Comparison of ENCODE assay signal across 2 cellular contexts in the genomic region with DNA sequence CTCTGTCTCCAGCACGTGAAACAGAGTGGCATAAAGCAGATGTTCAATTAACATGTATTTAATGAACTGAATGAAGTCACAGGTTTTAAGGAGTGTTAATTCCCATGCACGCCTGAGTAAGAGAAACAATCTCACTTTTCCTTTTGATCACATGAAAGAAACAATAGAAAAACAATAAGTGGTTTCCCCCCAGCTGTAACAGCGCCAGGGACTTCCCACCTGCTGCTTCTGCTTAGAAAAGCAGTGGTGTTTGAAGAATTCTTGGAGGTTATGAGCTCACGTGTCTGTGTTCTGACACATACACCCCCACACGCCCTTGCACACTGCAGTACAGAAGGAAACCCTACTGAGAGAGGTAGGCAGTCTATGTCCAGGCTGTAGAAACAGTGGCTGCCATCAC.
TF ChIP-seq lines count a peak whose summit lies in the region.

No MANE protein-coding gene starts in this region.

TF ChIP-seq in H1, 55 proteins besides CTCF, POLR2A, EP300 and RAD21 (continued from another document):
- no peak for TF ChIP-seq E2F6 (IDR thresholded peaks at IDR 0.05)
- TF ChIP-seq CHD7 (IDR thresholded peaks at IDR 0.05; ENCODE audit: insufficient replicate concordance, low read length), result no peak
- no peak for TF ChIP-seq HDAC2 (IDR thresholded peaks at IDR 0.05; ENCODE audit: borderline replicate concordance in 1 of 2, low read depth in 2 of 2, low read length in 2 of 2)
- TF ChIP-seq GABPA (IDR thresholded peaks at IDR 0.05; ENCODE audit: borderline replicate concordance, insufficient read depth, low read length), result no peak
- TF ChIP-seq KDM1A (IDR thresholded peaks at IDR 0.05; ENCODE audit: borderline replicate concordance, low read length), result no peak
- no peak for TF ChIP-seq TAF7 (optimal IDR thresholded peaks at IDR 0.05; ENCODE audit: borderline replicate concordance, low read depth, low read length)
- TF ChIP-seq SP2 (IDR thresholded peaks at IDR 0.05; ENCODE audit: low read length), result no peak
- no peak for TF ChIP-seq TBP (IDR thresholded peaks at IDR 0.05; ENCODE audit: low read depth, low read length)
- no peak for TF ChIP-seq FOSL1 (IDR thresholded peaks at IDR 0.05; ENCODE audit: insufficient read depth, low read depth, low read length)
- no peak for TF ChIP-seq SIX5 (IDR thresholded peaks at IDR 0.05; ENCODE audit: low read depth, low read length)

TF ChIP-seq in WTC11, 78 proteins besides CTCF, POLR2A, EP300 and RAD21 (continued from another document):
- no peak for TF ChIP-seq HMGXB4 (CRISPR knock-in tag; IDR thresholded peaks at IDR 0.05)
- TF ChIP-seq ELF4 (CRISPR knock-in tag; IDR thresholded peaks at IDR 0.05; ENCODE audit: low read depth), result no peak
- TF ChIP-seq AFF4 (CRISPR knock-in tag; IDR thresholded peaks at IDR 0.05; ENCODE audit: borderline replicate concordance), result no peak
- no peak for TF ChIP-seq TCF7 (CRISPR knock-in tag; IDR thresholded peaks at IDR 0.05; ENCODE audit: low read depth)
- no peak for TF ChIP-seq E2F5 (CRISPR knock-in tag; IDR thresholded peaks at IDR 0.05)
- no peak for TF ChIP-seq CBFB (CRISPR knock-in tag; IDR thresholded peaks at IDR 0.05; ENCODE audit: low read depth)
- no peak for TF ChIP-seq ZMAT4 (CRISPR knock-in tag; IDR thresholded peaks at IDR 0.05)
- TF ChIP-seq CREM (CRISPR knock-in tag; IDR thresholded peaks at IDR 0.05), result no peak
- TF ChIP-seq PRRX2 (CRISPR knock-in tag; IDR thresholded peaks at IDR 0.05), result no peak
- no peak for TF ChIP-seq MYBL2 (CRISPR knock-in tag; IDR thresholded peaks at IDR 0.05)
- TF ChIP-seq, protein P1, sequence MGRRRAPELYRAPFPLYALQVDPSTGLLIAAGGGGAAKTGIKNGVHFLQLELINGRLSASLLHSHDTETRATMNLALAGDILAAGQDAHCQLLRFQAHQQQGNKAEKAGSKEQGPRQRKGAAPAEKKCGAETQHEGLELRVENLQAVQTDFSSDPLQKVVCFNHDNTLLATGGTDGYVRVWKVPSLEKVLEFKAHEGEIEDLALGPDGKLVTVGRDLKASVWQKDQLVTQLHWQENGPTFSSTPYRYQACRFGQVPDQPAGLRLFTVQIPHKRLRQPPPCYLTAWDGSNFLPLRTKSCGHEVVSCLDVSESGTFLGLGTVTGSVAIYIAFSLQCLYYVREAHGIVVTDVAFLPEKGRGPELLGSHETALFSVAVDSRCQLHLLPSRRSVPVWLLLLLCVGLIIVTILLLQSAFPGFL (CRISPR knock-in tag; IDR thresholded peaks at IDR 0.05; ENCODE audit: borderline replicate concordance), result no peak
- no peak for TF ChIP-seq PRDM15 (CRISPR knock-in tag; IDR thresholded peaks at IDR 0.05)
- TF ChIP-seq ERG (CRISPR knock-in tag; IDR thresholded peaks at IDR 0.05), result no peak
- TF ChIP-seq ZNF219 (CRISPR knock-in tag; IDR thresholded peaks at IDR 0.05; ENCODE audit: borderline replicate concordance), result no peak
- TF ChIP-seq ZNF138 (CRISPR knock-in tag; conservative IDR thresholded peaks at IDR 0.05), result no peak
